16 cellular contexts compared by ENCODE assay signal in genomic region chr18:45723921-45724320, GRCh38. TPM values are rescaled to one million over a fixed set of nuclear protein-coding genes. Genes with fewer than 3 reads are reported as not detected.
DNase-seq lines count a peak whose midpoint lies in the region; ATAC-seq and TF ChIP-seq lines count a peak whose summit lies in the region.
"Had no signal": no experiment of that assay in that cellular context is flagged by ENCODE, and none has a peak within 500 bp of the region (broad histone marks: within the 10 kb centered on the region; RNA-seq: fewer than 3 reads in every experiment).

TSS of gene SLC14A1 (plus strand) at chr18:45724181. CDS start at chr18:45730321, 6,140 bp downstream.

- H3K27ac Mint-ChIP-seq in natural killer cell, result no peak within 1 kb of the TSS
- no peak within 1 kb of the TSS for H3K27ac Mint-ChIP-seq in natural killer cell treated with Interleukin-12 subunit alpha and Interleukin-12 subunit beta and Interleukin-15 and Interleukin-18, amount 100 ng/mL, for 72 hours
- H3K27ac Mint-ChIP-seq: memory B cell, T-cell, type B pancreatic cell had no signal

- H3K4me1 Mint-ChIP-seq in natural killer cell, result no peaks in the 10 kb centered on the region
- no peaks in the 10 kb centered on the region for H3K4me1 Mint-ChIP-seq in natural killer cell treated with Interleukin-12 subunit alpha and Interleukin-12 subunit beta and Interleukin-15 and Interleukin-18, amount 100 ng/mL, for 72 hours (ENCODE audit: low read depth in 2 of 2)
- H3K4me1 Mint-ChIP-seq: memory B cell had no signal

- H3K27me3 ChIP-seq in dorsolateral prefrontal cortex, result peaks cover 0 to 12% (median 0%) of the 10 kb centered on the region in 45 donors
- no peaks in the 10 kb centered on the region for H3K27me3 ChIP-seq in layer of hippocampus (ENCODE audit: control insufficient read depth, insufficient read depth, low read length)

- ATAC-seq in natural killer cell, result no peak
- ATAC-seq in natural killer cell treated with Interleukin-12 subunit alpha and Interleukin-12 subunit beta and Interleukin-15 and Interleukin-18, amount 100 ng/mL, for 72 hours, result no peak
- ATAC-seq in HG03439 (IDR thresholded peaks at IDR 0.05; ENCODE audit: unreplicated experiment), result no peak
- ATAC-seq: T-cell had no signal

- H3K36me3 Mint-ChIP-seq in natural killer cell, result peaks cover 7% of the 10 kb centered on the region
- H3K36me3 Mint-ChIP-seq in natural killer cell treated with Interleukin-12 subunit alpha and Interleukin-12 subunit beta and Interleukin-15 and Interleukin-18, amount 100 ng/mL, for 72 hours, result peaks cover 4% of the 10 kb centered on the region
- H3K36me3 Mint-ChIP-seq: type B pancreatic cell had no signal

- H3K27ac ChIP-seq in dorsolateral prefrontal cortex, result peak within 1 kb of the TSS in 12 of 59 donors; percentile 3 to 67 (median 34)
- H3K27ac ChIP-seq in layer of hippocampus (ENCODE audit: low read depth, low read length), result peak within 1 kb of the TSS; percentile 30
- H3K27ac ChIP-seq: GM23248, PC-9 had no signal

- H3K27me3 Mint-ChIP-seq in natural killer cell (ENCODE audit: low read depth in 2 of 2), result no peaks in the 10 kb centered on the region
- no peaks in the 10 kb centered on the region for H3K27me3 Mint-ChIP-seq in natural killer cell treated with Interleukin-12 subunit alpha and Interleukin-12 subunit beta and Interleukin-15 and Interleukin-18, amount 100 ng/mL, for 72 hours
- H3K27me3 Mint-ChIP-seq: memory B cell had no signal

- no peaks in the 10 kb centered on the region for H3K9me3 Mint-ChIP-seq in natural killer cell
- H3K9me3 Mint-ChIP-seq in natural killer cell treated with Interleukin-12 subunit alpha and Interleukin-12 subunit beta and Interleukin-15 and Interleukin-18, amount 100 ng/mL, for 72 hours, result no peaks in the 10 kb centered on the region
- H3K9me3 Mint-ChIP-seq: memory B cell, T-cell, type B pancreatic cell had no signal

- intact Hi-C loops in natural killer cell (cut with micrococcal nuclease) (loop anchor here (1.0 to 2.0 kb wide), 3 partner anchors 59 to 156 kb away; no protein-coding TSS in a partner anchor), dorsolateral prefrontal cortex (cut with DNase I) (no loop called here)

- H3K4me3 ChIP-seq in dorsolateral prefrontal cortex, result peak within 1 kb of the TSS in 57 of 59 donors; percentile 3 to 59 (median 38)
- H3K4me3 ChIP-seq: GM23248, PC-9 had no signal

- DNase-seq in natural killer cell (no peak), dorsolateral prefrontal cortex (peak in 1 of 10 donors; percentile 16), retina (no peak), NCI-H345 (lab: John Stamatoyannopoulos, UW) (no peak)
- DNase-seq in natural killer cell treated with Interleukin-12 subunit alpha and Interleukin-12 subunit beta and Interleukin-15 and Interleukin-18, amount 100 ng/mL, for 72 hours (ENCODE audit: low spot score), result no peak
- DNase-seq in activated CD4-positive, CD25-positive, alpha-beta regulatory T cell treated with anti-CD3 and anti-CD28 coated beads, Interleukin-2, amount 50 U/mL, for 72 hours, result no peak
- DNase-seq: activated gamma-delta T cell treated with Interleukin-2 at 50 U/mL for 16 hours, GM23248, NCI-H1694 treated with DMSO at 0.1 percent for 48 hours, NCI-H524, PC-9, T-cell had no signal

- TF ChIP-seq CTCF in natural killer cell (IDR thresholded peaks at IDR 0.05) (no peak), dorsolateral prefrontal cortex (IDR thresholded peaks at IDR 0.05 in 54 of 56, conservative IDR thresholded peaks at IDR 0.05 in 2 of 56; ENCODE audit: low read depth in 1 of 56, partially characterized antibody in 56 of 56) (no peak)

- H3K4me3 Mint-ChIP-seq in natural killer cell, result no peak within 1 kb of the TSS
- no peak within 1 kb of the TSS for H3K4me3 Mint-ChIP-seq in natural killer cell treated with Interleukin-12 subunit alpha and Interleukin-12 subunit beta and Interleukin-15 and Interleukin-18, amount 100 ng/mL, for 72 hours
- H3K4me3 Mint-ChIP-seq: memory B cell, T-cell, type B pancreatic cell had no signal

RNA-seq across cellular contexts. Expression of gene SLC14A1, which starts in this region (rescaled TPM):
- total RNA-seq in natural killer cell (10 to 100 TPM; 21.2 to 51.6 (median 42.2) TPM), dorsolateral prefrontal cortex (100 to 1,000 TPM in 48 of 120 experiments, 10 to 100 TPM in 71, 1 to 10 TPM in 1; 3.8 to 270 (median 89.5) TPM)
- 1 to 10 TPM; 1.6 to 2.3 TPM for total RNA-seq in natural killer cell treated with Interleukin-12 subunit alpha and Interleukin-12 subunit beta and Interleukin-15 and Interleukin-18, amount 100 ng/mL, for 72 hours
- total RNA-seq: PC-9 had no signal
